15 cellular contexts compared by ENCODE assay signal in the genomic region with DNA sequence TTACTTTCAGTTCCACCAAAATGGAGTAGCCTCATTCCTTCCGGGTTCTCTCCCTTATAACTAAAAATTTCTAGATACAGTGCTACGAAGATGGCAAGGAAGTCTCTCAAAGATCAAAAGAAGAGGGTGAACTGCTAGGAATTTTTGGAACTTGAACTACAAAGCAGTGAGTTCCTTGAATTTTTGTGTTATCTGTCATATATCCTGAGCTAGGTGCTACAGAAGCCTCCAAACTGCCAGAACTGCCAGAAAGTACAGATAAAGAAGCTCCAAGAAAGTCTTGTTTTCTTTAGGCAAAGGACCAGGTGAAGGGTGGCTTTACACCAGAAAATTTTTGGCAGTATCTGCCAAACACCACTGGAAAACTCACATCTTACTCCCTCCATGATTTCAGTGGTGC.
DNase-seq lines count a peak whose midpoint lies in the region; ATAC-seq and TF ChIP-seq lines count a peak whose summit lies in the region.
"Had no signal": no experiment of that assay in that cellular context is flagged by ENCODE, and none has a peak within 500 bp of the region (broad histone marks: within the 10 kb centered on the region; RNA-seq: fewer than 3 reads in every experiment).

No MANE protein-coding gene starts in this region.

- peaks cover 13% of the 10 kb centered on the region for H3K9me3 Mint-ChIP-seq in mesothelial cell of epicardium
- H3K9me3 Mint-ChIP-seq: CD4-positive, alpha-beta T cell; H9 had no signal

- 68 to 80% (median 77%) methylated on average over 2 of the region's 2 CpGs for WGBS in heart left ventricle, 4 donors

- intact Hi-C loops in heart left ventricle (cut with DNase I) = no loop called here

- TF ChIP-seq CTCF in fibroblast of the aortic adventitia (IDR thresholded peaks at IDR 0.05; ENCODE audit: insufficient read depth, low read length) = no peak
- no peak for TF ChIP-seq CTCF in mesothelial cell of epicardium (IDR thresholded peaks at IDR 0.05; ENCODE audit: unreplicated experiment)
- no peak for TF ChIP-seq CTCF in heart left ventricle (IDR thresholded peaks at IDR 0.05)

- H3K4me3 ChIP-seq in fibroblast of the aortic adventitia (ENCODE audit: low read depth, low read length) (no peak overlapping the region), heart left ventricle (no peak overlapping the region)

- H3K4me1 Mint-ChIP-seq in mesothelial cell of epicardium = peaks cover 23% of the 10 kb centered on the region
- H3K4me1 Mint-ChIP-seq: B cell, H9 had no signal

- ATAC-seq in heart left ventricle (no peak), GM21825 (IDR thresholded peaks at IDR 0.05; ENCODE audit: unreplicated experiment) (no peak)

- no peak overlapping the region for H3K4me3 Mint-ChIP-seq in mesothelial cell of epicardium
- H3K4me3 Mint-ChIP-seq: B cell; CD4-positive, alpha-beta T cell; H9 had no signal

- H3K27me3 ChIP-seq in heart left ventricle = no peaks in the 10 kb centered on the region

- peaks cover 0 to 6% (median 0%) of the 10 kb centered on the region in 12 donors for H3K9me3 ChIP-seq in heart left ventricle

- H3K27me3 Mint-ChIP-seq in mesothelial cell of epicardium (ENCODE audit: low read depth) = no peaks in the 10 kb centered on the region
- H3K27me3 Mint-ChIP-seq: CD4-positive, alpha-beta T cell had no signal

- H3K27ac ChIP-seq in heart left ventricle = no peak overlapping the region

- peak overlapping the region; percentile 78 for H3K27ac Mint-ChIP-seq in mesothelial cell of epicardium
- H3K27ac Mint-ChIP-seq: B cell; CD4-positive, alpha-beta T cell had no signal

- TF ChIP-seq POLR2A in heart left ventricle (IDR thresholded peaks at IDR 0.05) = no peak

- peaks cover 6% of the 10 kb centered on the region for H3K36me3 Mint-ChIP-seq in mesothelial cell of epicardium

- H3K36me3 ChIP-seq in heart left ventricle = no peaks in the 10 kb centered on the region

- no peaks in the 10 kb centered on the region for H3K4me1 ChIP-seq in heart left ventricle

- DNase-seq in ELF-1 (ENCODE audit: low read depth, low spot score) (peak; percentile 11), NCI-H226 (peak; percentile 57), fibroblast of the aortic adventitia (ENCODE audit: low read depth) (peak; percentile 52), mesothelial cell of epicardium (ENCODE audit: low spot score in 2 of 2, unreplicated experiment in 2 of 2) (no peak), heart left ventricle (no peak), HCEC 1CT (no peak)
- no peak for DNase-seq in stimulated activated naive CD4-positive, alpha-beta T cell (lab: John Stamatoyannopoulos, UW)
- DNase-seq: ACHN; C1 segment of cervical spinal cord; CD4-positive, alpha-beta T cell; DMS79; GOT3; H9 had no signal

Comparison
In these comparisons a context has a peak if more than half of its experiments do, and no peak if none do; other contexts are left out.
1. DNase-seq: peak in ELF-1 (single experiment), NCI-H226 (single experiment) and fibroblast of the aortic adventitia (single experiment); none in mesothelial cell of epicardium (0 of 2), heart left ventricle (0 of 5), HCEC 1CT (single experiment) and stimulated activated naive CD4-positive, alpha-beta T cell (0 of 6).